In the genomic region with DNA sequence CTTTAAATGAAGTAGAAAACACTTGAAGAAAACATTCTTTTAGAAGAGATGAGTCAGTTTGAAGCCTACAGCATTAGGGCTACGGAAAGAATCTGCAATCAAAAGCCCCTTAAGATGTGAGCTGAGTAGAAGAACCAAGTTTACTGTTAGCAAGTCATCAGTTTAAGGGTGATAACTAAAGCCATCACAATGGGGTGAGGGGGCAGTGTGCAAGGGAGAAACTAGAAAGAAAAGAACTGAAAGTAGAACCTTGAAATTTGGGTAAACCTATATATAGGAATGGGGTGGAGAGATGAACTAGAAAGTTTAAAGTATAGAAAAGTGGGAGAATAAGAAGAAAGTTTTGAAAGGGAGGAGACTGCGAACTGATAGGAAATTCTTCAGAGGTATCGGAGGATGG, we compare ENCODE assay signal across 17 cellular contexts.
"Had no signal": no experiment of that assay in that cellular context is flagged by ENCODE, and none has a peak within 500 bp of the region (broad histone marks: within the 10 kb centered on the region; RNA-seq: fewer than 3 reads in every experiment).

No MANE protein-coding gene starts in this region.

- DNase-seq: activated CD4-positive, alpha-beta T cell treated with anti-CD3 and anti-CD28 coated beads, Interleukin-2, amount 50 U/mL, for 4 hours; activated gamma-delta T cell; activated T-cell treated with anti-CD3 and anti-CD28 coated beads, Interleukin-2, amount 50 U/mL, for 1 hour; brain microvascular endothelial cell; effector memory CD4-positive, alpha-beta T cell; gastrocnemius medialis; heart right ventricle; left lung; nucleus accumbens; right lobe of liver; spleen; stimulated activated CD4-positive, alpha-beta T cell treated with anti-CD3 and anti-CD28 coated beads, Interleukin-1b, Interleukin-23, amount 100 ng/mL, for 48 hours had no signal

- H3K9me3 ChIP-seq: gastrocnemius medialis, heart right ventricle, left lung, prostate gland, right lobe of liver, spleen, tibial nerve had no signal

- H3K27ac ChIP-seq: brain microvascular endothelial cell, gastrocnemius medialis, heart right ventricle, left lung, prostate gland, right lobe of liver, spleen, tibial nerve had no signal

- H3K36me3 ChIP-seq: brain microvascular endothelial cell, gastrocnemius medialis, heart right ventricle, left lung, prostate gland, right lobe of liver, spleen, tibial nerve had no signal

- H3K27me3 ChIP-seq: brain microvascular endothelial cell, gastrocnemius medialis, heart right ventricle, left lung, right lobe of liver, spleen, tibial nerve had no signal

- ATAC-seq: activated CD4-positive, CD25-positive, alpha-beta regulatory T cell treated with anti-CD3 and anti-CD28 coated beads, Interleukin-2, amount 50 U/mL, for 24 hours; gastrocnemius medialis; heart right ventricle; left lung; natural killer cell treated with Interleukin-12 subunit alpha and Interleukin-12 subunit beta and Interleukin-15 and Interleukin-18, amount 100 ng/mL, for 72 hours; right lobe of liver; stimulated activated memory B cell treated with anti-CD40 and anti-IgM and Interleukin-4, amounts not matched to agents 10 μg/mL and 1 μg/mL and 100 μg/mL, for 72 hours had no signal

- H3K4me3 ChIP-seq: gastrocnemius medialis, heart right ventricle, left lung, prostate gland, right lobe of liver, spleen, tibial nerve had no signal

- H3K4me1 ChIP-seq: gastrocnemius medialis, heart right ventricle, left lung, prostate gland, right lobe of liver, spleen, tibial nerve had no signal
